ENCODE assay signal across 21 cellular contexts in genomic region chr14:56219666-56220413, GRCh38.
A peak's percentile ranks its signal among the peaks of the same experiment; 100 is the strongest.
DNase-seq lines count a peak whose midpoint lies in the region; ATAC-seq and TF ChIP-seq lines count a peak whose summit lies in the region.
"Had no signal": no experiment of that assay in that cellular context is flagged by ENCODE, and none has a peak within 500 bp of the region (broad histone marks: within the 10 kb centered on the region; RNA-seq: fewer than 3 reads in every experiment).

No MANE protein-coding gene starts in this region.

- no peak overlapping the region for H3K4me3 ChIP-seq in BLaER1 treated with 17β-estradiol and CSF1 and Interleukin-3, amounts not matched to agents 10 nM and 100 nM
- no peak overlapping the region for H3K4me3 ChIP-seq in cardiac fibroblast (replicated peaks in 1 of 2; ENCODE audit: low read depth in 2 of 2, low read length in 2 of 2)
- H3K4me3 ChIP-seq in mesenchymal stem cell (ENCODE audit: insufficient read depth in 1 of 2, low read depth in 1 of 2, low read length in 2 of 2), result no peak overlapping the region
- H3K4me3 ChIP-seq: breast epithelium, HAP-1, suprapubic skin had no signal

- H3K18ac ChIP-seq in mesenchymal stem cell (ENCODE audit: low read depth in 1 of 2, low read length in 2 of 2), result no peak overlapping the region

- H3K36me3 ChIP-seq in BLaER1 treated with 17β-estradiol and CSF1 and Interleukin-3, amounts not matched to agents 10 nM and 100 nM, result peaks cover 0 to 37% (median 16%) of the 10 kb centered on the region in 11 experiments; a peak in 18 of 22 replicates
- no peaks in the 10 kb centered on the region for H3K36me3 ChIP-seq in mesenchymal stem cell (ENCODE audit: control insufficient read depth in 1 of 2, insufficient read depth in 2 of 2, low read depth in 1 of 2, low read length in 2 of 2)
- H3K36me3 ChIP-seq: breast epithelium, HAP-1, suprapubic skin had no signal

- no peaks in the 10 kb centered on the region for H3K36me3 Mint-ChIP-seq in stimulated activated effector memory CD8-positive, alpha-beta T cell treated with anti-CD3 and anti-CD28 coated beads, Interleukin-12 subunit alpha, Interleukin-12 subunit beta, amount 100 ng/mL, for 72 hours
- H3K36me3 Mint-ChIP-seq: mesothelial cell of epicardium; natural killer cell treated with Interleukin-12 subunit alpha and Interleukin-12 subunit beta and Interleukin-15 and Interleukin-18, amount 100 ng/mL, for 72 hours had no signal

- peak overlapping the region in 8 of 11 experiments; percentile 65 to 91 (median 80); a peak in 12 of 22 replicates for H3K4me2 ChIP-seq in BLaER1 treated with 17β-estradiol and CSF1 and Interleukin-3, amounts not matched to agents 10 nM and 100 nM
- H3K4me2 ChIP-seq in mesenchymal stem cell (ENCODE audit: low read length, poor library complexity, severe bottlenecking), result no peak overlapping the region

- H4K91ac ChIP-seq in mesenchymal stem cell (ENCODE audit: low read length), result no peak overlapping the region

- H3K4me1 Mint-ChIP-seq in stimulated activated effector memory CD8-positive, alpha-beta T cell treated with anti-CD3 and anti-CD28 coated beads, Interleukin-12 subunit alpha, Interleukin-12 subunit beta, amount 100 ng/mL, for 72 hours, result no peaks in the 10 kb centered on the region

- 45% methylated on average over 3 of the region's 7 CpGs for WGBS in mesenchymal stem cell

- H4K20me1 ChIP-seq in BLaER1 treated with 17β-estradiol and CSF1 and Interleukin-3, amounts not matched to agents 10 nM and 100 nM, result peaks cover 0 to 66% (median 21%) of the 10 kb centered on the region in 11 experiments; a peak in 14 of 22 replicates

- H3K9me3 Mint-ChIP-seq in stimulated activated effector memory CD8-positive, alpha-beta T cell treated with anti-CD3 and anti-CD28 coated beads, Interleukin-12 subunit alpha, Interleukin-12 subunit beta, amount 100 ng/mL, for 72 hours, result no peaks in the 10 kb centered on the region
- H3K9me3 Mint-ChIP-seq: dendritic cell treated with granulocyte-macrophage colony-stimulating factor and Interleukin-4, amounts not matched to agents 40 ng/mL and 50 ng/mL, for 4 days; mesothelial cell of epicardium; natural killer cell treated with Interleukin-12 subunit alpha and Interleukin-12 subunit beta and Interleukin-15 and Interleukin-18, amount 100 ng/mL, for 72 hours had no signal

- H3K79me1 ChIP-seq in mesenchymal stem cell (replicated peaks; ENCODE audit: low read length, poor library complexity, severe bottlenecking), result peaks cover 4% of the 10 kb centered on the region

- peaks cover 0 to 4% (median 0%) of the 10 kb centered on the region in 11 experiments; a peak in 3 of 22 replicates for H3K9me3 ChIP-seq in BLaER1 treated with 17β-estradiol and CSF1 and Interleukin-3, amounts not matched to agents 10 nM and 100 nM (replicated peaks in 1 of 11)
- no peaks in the 10 kb centered on the region for H3K9me3 ChIP-seq in mesenchymal stem cell (ENCODE audit: control insufficient read depth, low read length)
- H3K9me3 ChIP-seq: breast epithelium, HAP-1, suprapubic skin had no signal

- no peak overlapping the region for H3K27ac Mint-ChIP-seq in stimulated activated effector memory CD8-positive, alpha-beta T cell treated with anti-CD3 and anti-CD28 coated beads, Interleukin-12 subunit alpha, Interleukin-12 subunit beta, amount 100 ng/mL, for 72 hours
- H3K27ac Mint-ChIP-seq: dendritic cell treated with granulocyte-macrophage colony-stimulating factor and Interleukin-4, amounts not matched to agents 40 ng/mL and 50 ng/mL, for 4 days; mesothelial cell of epicardium; natural killer cell treated with Interleukin-12 subunit alpha and Interleukin-12 subunit beta and Interleukin-15 and Interleukin-18, amount 100 ng/mL, for 72 hours had no signal

- H2BK120ac ChIP-seq in mesenchymal stem cell (ENCODE audit: low read depth, low read length), result no peak overlapping the region

- no peak overlapping the region for H3K4me3 Mint-ChIP-seq in stimulated activated effector memory CD8-positive, alpha-beta T cell treated with anti-CD3 and anti-CD28 coated beads, Interleukin-12 subunit alpha, Interleukin-12 subunit beta, amount 100 ng/mL, for 72 hours
- H3K4me3 Mint-ChIP-seq: dendritic cell treated with granulocyte-macrophage colony-stimulating factor and Interleukin-4, amounts not matched to agents 40 ng/mL and 50 ng/mL, for 4 days; mesothelial cell of epicardium; natural killer cell treated with Interleukin-12 subunit alpha and Interleukin-12 subunit beta and Interleukin-15 and Interleukin-18, amount 100 ng/mL, for 72 hours had no signal

- H2AFZ ChIP-seq in mesenchymal stem cell (ENCODE audit: low read depth, low read length), result no peak overlapping the region

- peak overlapping the region in 4 of 11 experiments; percentile 22 to 44 (median 32); a peak in 3 of 22 replicates for H3K27ac ChIP-seq in BLaER1 treated with 17β-estradiol and CSF1 and Interleukin-3, amounts not matched to agents 10 nM and 100 nM
- no peak overlapping the region for H3K27ac ChIP-seq in mesenchymal stem cell (ENCODE audit: low read length, poor library complexity, severe bottlenecking)
- H3K27ac ChIP-seq: breast epithelium, suprapubic skin had no signal

- no peak for ATAC-seq in stimulated activated effector memory CD8-positive, alpha-beta T cell treated with anti-CD3 and anti-CD28 coated beads, Interleukin-12 subunit alpha, Interleukin-12 subunit beta, amount 100 ng/mL, for 72 hours
- ATAC-seq: natural killer cell treated with Interleukin-12 subunit alpha and Interleukin-12 subunit beta and Interleukin-15 and Interleukin-18, amount 100 ng/mL, for 72 hours had no signal

- no peak overlapping the region for H2BK12ac ChIP-seq in mesenchymal stem cell (ENCODE audit: low read length in 2 of 2)

- no peak overlapping the region for H2AK5ac ChIP-seq in mesenchymal stem cell (ENCODE audit: low read length, severe bottlenecking)

- no peak overlapping the region for H2BK5ac ChIP-seq in mesenchymal stem cell (ENCODE audit: low read depth, low read length, poor library complexity, severe bottlenecking)

- no peak overlapping the region for H3K23ac ChIP-seq in mesenchymal stem cell (ENCODE audit: low read length in 2 of 2)

- no peak for TF ChIP-seq CTCF in cardiac fibroblast (IDR thresholded peaks at IDR 0.05; ENCODE audit: low read depth, low read length)

- DNase-seq in NCI-H82 (lab: John Stamatoyannopoulos, UW), result peak; percentile 97
- DNase-seq in cardiac fibroblast (ENCODE audit: low read depth in 2 of 2), result peak; percentile 36 to 45
- peak; percentile 25 for DNase-seq in mesenchymal stem cell
- no peak for DNase-seq in activated T-cell treated with anti-CD3 and anti-CD28 coated beads, Interleukin-2, amount 50 U/mL, for 48 hours
- DNase-seq in DMS 273 (lab: John Stamatoyannopoulos, UW; ENCODE audit: unreplicated experiment), result no peak
- DNase-seq in stimulated activated effector memory CD8-positive, alpha-beta T cell treated with anti-CD3 and anti-CD28 coated beads, Interleukin-12 subunit alpha, Interleukin-12 subunit beta, amount 100 ng/mL, for 72 hours (ENCODE audit: low spot score in 2 of 2), result no peak
- no peak for DNase-seq in kidney glomerular epithelial cell (lab: John Stamatoyannopoulos, UW)
- DNase-seq: activated CD8-positive, alpha-beta memory T cell treated with anti-CD3 and anti-CD28 coated beads, Interleukin-2, amount 50 U/mL, for 48 hours; activated effector memory CD4-positive, alpha-beta T cell treated with anti-CD3 and anti-CD28 coated beads, Interleukin-2, amount 50 U/mL, for 16 hours; foreskin fibroblast; islet precursor cell; NCI-H1436; NCI-H526 treated with DMSO at 0.1 percent for 48 hours; posterior cingulate gyrus had no signal

- no peak overlapping the region for H3K14ac ChIP-seq in mesenchymal stem cell (ENCODE audit: low read length in 2 of 2)

- H3K4ac ChIP-seq in mesenchymal stem cell (ENCODE audit: low read depth in 1 of 2, low read length in 2 of 2), result no peak overlapping the region

- H3K9ac ChIP-seq in BLaER1 treated with 17β-estradiol and CSF1 and Interleukin-3, amounts not matched to agents 10 nM and 100 nM, result no peak overlapping the region
- H3K9ac ChIP-seq in mesenchymal stem cell (ENCODE audit: low read length), result no peak overlapping the region

- peaks cover 46 to 75% (median 63%) of the 10 kb centered on the region in 10 experiments for H3K4me1 ChIP-seq in BLaER1 treated with 17β-estradiol and CSF1 and Interleukin-3, amounts not matched to agents 10 nM and 100 nM
- H3K4me1 ChIP-seq in mesenchymal stem cell (ENCODE audit: control insufficient read depth, insufficient read depth, low read depth, low read length), result peaks cover 4% of the 10 kb centered on the region

- no peak overlapping the region for H2BK15ac ChIP-seq in mesenchymal stem cell (ENCODE audit: low read depth, poor library complexity, severe bottlenecking)

- no peaks in the 10 kb centered on the region for H3K27me3 ChIP-seq in BLaER1 treated with 17β-estradiol and CSF1 and Interleukin-3, amounts not matched to agents 10 nM and 100 nM
- no peaks in the 10 kb centered on the region for H3K27me3 ChIP-seq in mesenchymal stem cell (ENCODE audit: control insufficient read depth in 1 of 2, insufficient read depth in 1 of 2, low read length in 2 of 2)
- H3K27me3 ChIP-seq: breast epithelium, suprapubic skin had no signal

- H4K8ac ChIP-seq in mesenchymal stem cell (ENCODE audit: low read length), result no peak overlapping the region

Comparison
In these comparisons a context has a peak if more than half of its experiments do, and no peak if none do; other contexts are left out.
1. DNase-seq: peak in NCI-H82 (single experiment), cardiac fibroblast (2 of 2) and mesenchymal stem cell (single experiment); none in activated T-cell treated with anti-CD3 and anti-CD28 coated beads, Interleukin-2, amount 50 U/mL, for 48 hours (0 of 2), DMS 273 (single experiment), stimulated activated effector memory CD8-positive, alpha-beta T cell treated with anti-CD3 and anti-CD28 coated beads, Interleukin-12 subunit alpha, Interleukin-12 subunit beta, amount 100 ng/mL, for 72 hours (0 of 2) and kidney glomerular epithelial cell (single experiment).